In genomic region chr1:58997637-58998036, GRCh38 we compare ENCODE assay signal across 16 cellular contexts.
"Had no signal": no experiment of that assay in that cellular context is flagged by ENCODE, and none has a peak within 500 bp of the region (broad histone marks: within the 10 kb centered on the region; RNA-seq: fewer than 3 reads in every experiment).

No MANE protein-coding gene starts in this region.

- H3K4me1 ChIP-seq: left lung, right atrium auricular region, tibial artery had no signal

- H3K27me3 ChIP-seq: left lung, right atrium auricular region, tibial artery, vagina had no signal

- H3K36me3 Mint-ChIP-seq: brain, memory B cell had no signal

- H3K27ac Mint-ChIP-seq: activated naive CD4-positive, alpha-beta T cell treated with anti-CD3 and anti-CD28 coated beads, Interleukin-2, amount 50 U/mL, for 72 hours; memory B cell; stimulated activated effector memory CD8-positive, alpha-beta T cell treated with anti-CD3 and anti-CD28 coated beads, Interleukin-12 subunit alpha, Interleukin-12 subunit beta, amount 100 ng/mL, for 72 hours had no signal

- H3K36me3 ChIP-seq: left lung, right atrium auricular region, tibial artery, vagina had no signal

- DNase-seq: activated CD4-positive, alpha-beta T cell treated with anti-CD3 and anti-CD28 coated beads for 48 hours; activated effector memory CD4-positive, alpha-beta T cell treated with Interleukin-2 at 50 U/mL for 16 hours; amniotic stem cell; dermis blood vessel endothelial cell; erythroblast; left lung; posterior cingulate gyrus; SW 1271; tibial artery had no signal

- H3K27me3 Mint-ChIP-seq: brain, memory B cell had no signal

- H3K27ac ChIP-seq: left lung, right atrium auricular region, tibial artery, vagina had no signal

- H3K4me3 Mint-ChIP-seq: brain; memory B cell; neural crest cell; stimulated activated effector memory CD8-positive, alpha-beta T cell treated with anti-CD3 and anti-CD28 coated beads, Interleukin-12 subunit alpha, Interleukin-12 subunit beta, amount 100 ng/mL, for 72 hours had no signal

- H3K9me3 ChIP-seq: left lung, right atrium auricular region, tibial artery, vagina had no signal

- H3K4me3 ChIP-seq: left lung, right atrium auricular region, tibial artery, vagina had no signal

- H3K9me3 Mint-ChIP-seq: activated naive CD4-positive, alpha-beta T cell treated with anti-CD3 and anti-CD28 coated beads, Interleukin-2, amount 50 U/mL, for 72 hours; memory B cell; neural crest cell; stimulated activated effector memory CD8-positive, alpha-beta T cell treated with anti-CD3 and anti-CD28 coated beads, Interleukin-12 subunit alpha, Interleukin-12 subunit beta, amount 100 ng/mL, for 72 hours had no signal
